11 cellular contexts compared by ENCODE assay signal in genomic region chr13:48402325-48402962, GRCh38. TPM values are rescaled to one million over a fixed set of nuclear protein-coding genes. Genes with fewer than 3 reads are reported as not detected.
A peak's percentile ranks its signal among the peaks of the same experiment; 100 is the strongest.
DNase-seq lines count a peak whose midpoint lies in the region; ATAC-seq, FAIRE-seq and TF ChIP-seq lines count a peak whose summit lies in the region.
"Had no signal": no experiment of that assay in that cellular context is flagged by ENCODE, and none has a peak within 500 bp of the region (broad histone marks: within the 10 kb centered on the region; RNA-seq: fewer than 3 reads in every experiment).

No MANE protein-coding gene starts in this region.

- POLR2A ChIA-PET in HepG2 (lab: Yijun Ruan, JAX) = no interaction called here

- peaks cover 53% of the 10 kb centered on the region for H3K4me1 ChIP-seq in HepG2 (ENCODE audit: insufficient read depth, low read length)
- no peaks in the 10 kb centered on the region for H3K4me1 ChIP-seq in right lobe of liver
- peaks cover 73% of the 10 kb centered on the region for H3K4me1 ChIP-seq in lower lobe of right lung
- H3K4me1 ChIP-seq in upper lobe of right lung = peaks cover 42% of the 10 kb centered on the region

- FAIRE-seq in HepG2 (lab: Jason Lieb, UNC) = no peak

- H3K4me2 ChIP-seq in HepG2 (ENCODE audit: low read depth, low read length) = no peak overlapping the region

- no peaks in the 10 kb centered on the region for H3K27me3 ChIP-seq in HepG2 (ENCODE audit: control insufficient read depth in 1 of 2, insufficient read depth in 2 of 2, low read length in 2 of 2)
- H3K27me3 ChIP-seq in right lobe of liver = no peaks in the 10 kb centered on the region
- no peaks in the 10 kb centered on the region for H3K27me3 ChIP-seq in lower lobe of right lung (ENCODE audit: low read depth)
- no peaks in the 10 kb centered on the region for H3K27me3 ChIP-seq in upper lobe of right lung

- no peaks in the 10 kb centered on the region for H3K9me3 ChIP-seq in HepG2 (ENCODE audit: low read length)
- H3K9me3 ChIP-seq in right lobe of liver = no peaks in the 10 kb centered on the region
- no peaks in the 10 kb centered on the region for H3K9me3 ChIP-seq in lower lobe of right lung
- no peaks in the 10 kb centered on the region for H3K9me3 ChIP-seq in upper lobe of right lung

- intact Hi-C loops in HepG2 (cut with micrococcal nuclease; ENCODE audit: unreplicated experiment) (loop anchor here (10.0 kb wide), 1 partner anchor 172 kb away; no protein-coding TSS in a partner anchor), right lobe of liver (cut with DNase I) (no loop called here), lower lobe of right lung (cut with DNase I) (no loop called here), upper lobe of right lung (cut with DNase I) (no loop called here)
- intact Hi-C loops in activated T-helper 2 cell treated with anti-CD3 and anti-CD28 coated beads, Interferon-gamma antibody, Interleukin-2, Interleukin-4, amounts not matched to agents 10 μg/mL and 5 μg/mL and 100 μg/mL, durations not matched to agents 14 hours and 24 hours and 36 hours (cut with micrococcal nuclease) = loop anchor here (2.0 to 10.0 kb wide), 8 partner anchors 46 to 572 kb away; partner anchors contain the start of genes FNDC3A and RB1

- H3K9ac ChIP-seq in HepG2 (ENCODE audit: insufficient read depth, low read depth, low read length) = no peak overlapping the region

- peak overlapping the region; percentile 36 for H3K27ac Mint-ChIP-seq in activated T-helper 2 cell treated with anti-CD3 and anti-CD28 coated beads, Interferon-gamma antibody, Interleukin-2, Interleukin-4, amounts not matched to agents 10 μg/mL and 5 μg/mL and 100 μg/mL, durations not matched to agents 14 hours and 24 hours and 36 hours

- TF ChIP-seq CTCF in HepG2 (CRISPR knock-in tag; IDR thresholded peaks at IDR 0.05) (no peak), right lobe of liver (IDR thresholded peaks at IDR 0.05) (no peak), lower lobe of right lung (IDR thresholded peaks at IDR 0.05) (no peak), upper lobe of right lung (IDR thresholded peaks at IDR 0.05) (no peak)

- H3K9me3 Mint-ChIP-seq in activated T-helper 2 cell treated with anti-CD3 and anti-CD28 coated beads, Interferon-gamma antibody, Interleukin-2, Interleukin-4, amounts not matched to agents 10 μg/mL and 5 μg/mL and 100 μg/mL, durations not matched to agents 14 hours and 24 hours and 36 hours = no peaks in the 10 kb centered on the region

- TF ChIP-seq POLR2A in HepG2 (IDR thresholded peaks at IDR 0.05; ENCODE audit: insufficient read depth in 1 of 2, low read depth in 2 of 2, low read length in 2 of 2) = no peak
- no peak for TF ChIP-seq POLR2A in right lobe of liver (IDR thresholded peaks at IDR 0.05)
- no peak for TF ChIP-seq POLR2A in GM18505 (IDR thresholded peaks at IDR 0.05; ENCODE audit: borderline replicate concordance, extremely low read depth, insufficient read depth, insufficient read length)

- no peak for TF ChIP-seq RAD21 in HepG2 (CRISPR knock-in tag; IDR thresholded peaks at IDR 0.05)

- no peak overlapping the region for H3K4me3 ChIP-seq in HepG2 (replicated peaks in 1 of 3; ENCODE audit: insufficient read depth in 1 of 3, low read depth in 2 of 3, low read length in 3 of 3)
- no peak overlapping the region for H3K4me3 ChIP-seq in right lobe of liver
- H3K4me3 ChIP-seq in lower lobe of right lung = no peak overlapping the region
- no peak overlapping the region for H3K4me3 ChIP-seq in upper lobe of right lung
- H3K4me3 ChIP-seq: SK-N-MC had no signal

- H3K79me2 ChIP-seq in HepG2 (ENCODE audit: insufficient read depth, low read length) = peaks cover 11% of the 10 kb centered on the region

- peaks cover 55% of the 10 kb centered on the region for H3K4me1 Mint-ChIP-seq in activated T-helper 2 cell treated with anti-CD3 and anti-CD28 coated beads, Interferon-gamma antibody, Interleukin-2, Interleukin-4, amounts not matched to agents 10 μg/mL and 5 μg/mL and 100 μg/mL, durations not matched to agents 14 hours and 24 hours and 36 hours (ENCODE audit: low read depth)

- TF ChIP-seq EP300 in HepG2 (IDR thresholded peaks at IDR 0.05; ENCODE audit: low read depth in 2 of 2, low read length in 2 of 2) (no peak), HepG2 (CRISPR knock-in tag; IDR thresholded peaks at IDR 0.05; ENCODE audit: borderline replicate concordance) (no peak)

- H3K36me3 Mint-ChIP-seq in activated T-helper 2 cell treated with anti-CD3 and anti-CD28 coated beads, Interferon-gamma antibody, Interleukin-2, Interleukin-4, amounts not matched to agents 10 μg/mL and 5 μg/mL and 100 μg/mL, durations not matched to agents 14 hours and 24 hours and 36 hours (ENCODE audit: low read depth) = peaks cover 21% of the 10 kb centered on the region

- no peaks in the 10 kb centered on the region for H4K20me1 ChIP-seq in HepG2 (ENCODE audit: insufficient read depth, low read length)

- in situ Hi-C loops in HepG2 (cut with HindIII; ENCODE audit: extremely low pct_ligation_motif_present, low pct_unique_long_range_greater_than_20kb) = no loop called here

- H3K27ac ChIP-seq in HepG2 (ENCODE audit: extremely low read length, insufficient read depth, low read length) (no peak overlapping the region), right lobe of liver (peak overlapping the region in 1 of 3 donors; percentile 52), lower lobe of right lung (peak overlapping the region; percentile 69), upper lobe of right lung (no peak overlapping the region)

- no peak for DNase-seq in HepG2 (ENCODE audit: low spot score)
- DNase-seq in right lobe of liver = no peak
- DNase-seq in activated T-helper 2 cell treated with anti-CD3 and anti-CD28 coated beads, Interferon-gamma antibody, Interleukin-2, Interleukin-4, amounts not matched to agents 10 μg/mL and 5 μg/mL and 100 μg/mL, durations not matched to agents 14 hours and 24 hours and 36 hours (ENCODE audit: low spot score) = no peak
- DNase-seq in lower lobe of right lung = no peak
- DNase-seq in upper lobe of right lung = no peak
- no peak for DNase-seq in SHP77 treated with DMSO at 0.1 percent for 48 hours (lab: John Stamatoyannopoulos, UW)
- DNase-seq: NCI-H2171 treated with DMSO at 0.1 percent for 48 hours had no signal

- H3K4me3 Mint-ChIP-seq in activated T-helper 2 cell treated with anti-CD3 and anti-CD28 coated beads, Interferon-gamma antibody, Interleukin-2, Interleukin-4, amounts not matched to agents 10 μg/mL and 5 μg/mL and 100 μg/mL, durations not matched to agents 14 hours and 24 hours and 36 hours (ENCODE audit: low read depth) = peak overlapping the region; percentile 7

- no TSS peak for BruUV-seq in HepG2 (replicated peaks; lab: Mats Ljungman, UMichigan)

- ATAC-seq in HepG2 (no peak), right lobe of liver (no peak), lower lobe of right lung (no peak), upper lobe of right lung (no peak), HG02970 (IDR thresholded peaks at IDR 0.05; ENCODE audit: low FRiP score, unreplicated experiment) (no peak), GM18505 (IDR thresholded peaks at IDR 0.05; ENCODE audit: unreplicated experiment) (no peak)
- ATAC-seq: HCT116 had no signal

- CTCF ChIA-PET in HepG2 (lab: Yijun Ruan, JAX; ENCODE audit: low intra/inter-chr PET ratio, low total read pairs) = no interaction called here

- H2AFZ ChIP-seq in HepG2 (ENCODE audit: low read length) = no peak overlapping the region

- H3K27me3 Mint-ChIP-seq in activated T-helper 2 cell treated with anti-CD3 and anti-CD28 coated beads, Interferon-gamma antibody, Interleukin-2, Interleukin-4, amounts not matched to agents 10 μg/mL and 5 μg/mL and 100 μg/mL, durations not matched to agents 14 hours and 24 hours and 36 hours (ENCODE audit: low read depth) = no peaks in the 10 kb centered on the region

- 0 out of 5 replicates have a peak, but pooled peaks cover 0 to 3% of the 10 kb centered on the region in 2 experiments for H3K36me3 ChIP-seq in HepG2 (replicated peaks in 1 of 2; ENCODE audit: control insufficient read depth in 1 of 2, insufficient read depth in 2 of 2, low read length in 2 of 2)
- H3K36me3 ChIP-seq in right lobe of liver = no peaks in the 10 kb centered on the region
- no peaks in the 10 kb centered on the region for H3K36me3 ChIP-seq in lower lobe of right lung
- no peaks in the 10 kb centered on the region for H3K36me3 ChIP-seq in upper lobe of right lung

- WGBS in HepG2 (ENCODE audit: low lambda C conversion rate) = 94% methylated on average over 3 of the region's 3 CpGs
- 75% methylated on average over 3 of the region's 3 CpGs for WGBS in right lobe of liver (ENCODE audit: insufficient coverage, low coverage, low lambda C conversion rate, missing lambda C conversion rate)

RNA-seq across cellular contexts. Expression of gene LPAR6, which starts 10.5 kb away (rescaled TPM):
- total RNA-seq in HepG2 (2016; rRNA removed; fragmentation: Illumina TruSeq; extraction: Trizol) (17.9 and 24.4 TPM in 2 replicates), right lobe of liver (10 to 100 TPM in 2 of 6 experiments, 1 to 10 TPM in 4; 3.7 to 14.5 (median 5.9) TPM), lower lobe of right lung (25.7 TPM), upper lobe of right lung (30.9 TPM)
- total RNA-seq in HepG2 (2016; cell fraction: cytosol; rRNA removed; fragmentation: Illumina TruSeq; extraction: Trizol; ENCODE audit: low read depth) = 3.0 and 4.7 TPM in 2 replicates
- total RNA-seq in HepG2 (2016; cell fraction: insoluble cytoplasmic fraction; rRNA removed; fragmentation: Illumina TruSeq; extraction: Trizol) = 17.0 and 23.7 TPM in 2 replicates
- 8.8 and 9.4 TPM in 2 replicates for total RNA-seq in HepG2 (2016; cell fraction: membrane; rRNA removed; fragmentation: Illumina TruSeq; extraction: Trizol)
- total RNA-seq in HepG2 (2016; cell fraction: nucleus; rRNA removed; fragmentation: Illumina TruSeq; extraction: Trizol) = 35.4 and 40.8 TPM in 2 replicates
- 83.4 and 149 TPM in 2 replicates for polyA plus RNA-seq in HepG2 (2011; rRNA removed)
- polyA plus RNA-seq in HepG2 (2011; cell fraction: cytosol; rRNA removed) = 36.7 and 54.7 TPM in 2 replicates
- polyA plus RNA-seq in HepG2 (2011; cell fraction: nucleus; rRNA removed) = 52.3 and 53.1 TPM in 2 replicates
- polyA plus RNA-seq in HepG2 (2012) = 53.2 and 56.3 TPM in 2 replicates
- polyA plus RNA-seq in HepG2 (2016; cell fraction: cytosol; fragmentation: Illumina TruSeq; extraction: Trizol; ENCODE audit: low read depth) = 2.8 and 3.7 TPM in 2 replicates
- polyA plus RNA-seq in HepG2 (2016; cell fraction: insoluble cytoplasmic fraction; fragmentation: Illumina TruSeq; extraction: Trizol; ENCODE audit: low read depth) = 12.8 and 14.2 TPM in 2 replicates
- polyA plus RNA-seq in HepG2 (2016; cell fraction: membrane; fragmentation: Illumina TruSeq; extraction: Trizol; ENCODE audit: low read depth) = 6.7 and 6.8 TPM in 2 replicates
- polyA plus RNA-seq in HepG2 (2016; cell fraction: nucleus; fragmentation: Illumina TruSeq; extraction: Trizol; ENCODE audit: insufficient read depth, low read depth) = 48.2 and 55.7 TPM in 2 replicates
- polyA minus RNA-seq in HepG2 (2011; rRNA and poly(A)+ RNA removed; ENCODE audit: low replicate concordance) = 24.2 TPM in 1 of 2 replicates, not detected in the other
- 28.9 and 35.4 TPM in 2 replicates for polyA minus RNA-seq in HepG2 (2011; cell fraction: cytosol; rRNA and poly(A)+ RNA removed)
- 42.9 and 52.5 TPM in 2 replicates for polyA minus RNA-seq in HepG2 (2011; cell fraction: nucleus; rRNA and poly(A)+ RNA removed)
- 4.5 and 5.8 TPM in 2 replicates for total RNA-seq in activated T-helper 2 cell treated with anti-CD3 and anti-CD28 coated beads, Interferon-gamma antibody, Interleukin-2, Interleukin-4, amounts not matched to agents 10 μg/mL and 5 μg/mL and 100 μg/mL, durations not matched to agents 14 hours and 24 hours and 36 hours

Comparison
In these comparisons a context has a peak if more than half of its experiments do, and no peak if none do; other contexts are left out.
1. intact Hi-C loops: an anchor here in HepG2 (10.0 kb wide) and activated T-helper 2 cell treated with anti-CD3 and anti-CD28 coated beads, Interferon-gamma antibody, Interleukin-2, Interleukin-4, amounts not matched to agents 10 μg/mL and 5 μg/mL and 100 μg/mL, durations not matched to agents 14 hours and 24 hours and 36 hours (2.0 to 10.0 kb wide); none called in right lobe of liver, lower lobe of right lung and upper lobe of right lung.